In the genomic region with DNA sequence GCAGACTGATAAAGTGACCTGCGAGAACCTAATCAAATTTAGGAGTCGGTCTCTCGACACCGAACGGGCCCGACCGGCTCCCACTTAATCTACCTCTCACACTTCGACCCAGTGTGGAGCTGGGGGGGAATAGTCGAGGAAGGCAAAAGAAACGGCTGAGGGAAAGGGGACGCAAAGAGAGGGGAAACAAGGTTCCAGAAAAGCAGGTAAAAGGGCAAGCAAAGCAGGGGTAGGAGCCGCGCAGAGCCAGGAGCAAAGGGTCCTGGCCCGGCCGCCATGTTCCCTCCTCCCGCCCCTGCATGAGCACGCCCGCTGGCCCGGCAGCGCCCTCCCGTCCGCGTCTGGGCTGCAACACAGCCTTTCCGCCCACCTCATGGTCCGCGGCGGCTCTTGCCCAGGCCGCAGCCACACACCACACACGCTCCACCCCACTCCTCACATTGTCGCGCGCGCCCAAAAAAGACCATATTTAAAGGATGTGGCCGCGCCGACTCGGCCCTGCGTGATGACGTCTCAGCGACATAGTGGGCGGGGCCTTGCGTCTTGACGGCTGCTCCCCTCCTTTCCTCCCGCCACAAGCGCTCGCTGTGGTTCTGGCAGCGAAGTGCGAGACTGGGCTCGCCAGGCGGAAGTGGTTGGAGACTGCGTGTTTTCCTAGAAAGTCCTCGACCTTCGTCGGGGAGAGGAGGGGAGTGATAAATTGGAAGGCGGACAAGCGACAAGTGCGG, we compare ENCODE assay signal across 8 cellular contexts. TPM values are rescaled to one million over a fixed set of nuclear protein-coding genes. Genes with fewer than 3 reads are reported as not detected.
DNase-seq lines count a peak whose midpoint lies in the region; ATAC-seq lines count a peak whose summit lies in the region.

A gene with protein sequence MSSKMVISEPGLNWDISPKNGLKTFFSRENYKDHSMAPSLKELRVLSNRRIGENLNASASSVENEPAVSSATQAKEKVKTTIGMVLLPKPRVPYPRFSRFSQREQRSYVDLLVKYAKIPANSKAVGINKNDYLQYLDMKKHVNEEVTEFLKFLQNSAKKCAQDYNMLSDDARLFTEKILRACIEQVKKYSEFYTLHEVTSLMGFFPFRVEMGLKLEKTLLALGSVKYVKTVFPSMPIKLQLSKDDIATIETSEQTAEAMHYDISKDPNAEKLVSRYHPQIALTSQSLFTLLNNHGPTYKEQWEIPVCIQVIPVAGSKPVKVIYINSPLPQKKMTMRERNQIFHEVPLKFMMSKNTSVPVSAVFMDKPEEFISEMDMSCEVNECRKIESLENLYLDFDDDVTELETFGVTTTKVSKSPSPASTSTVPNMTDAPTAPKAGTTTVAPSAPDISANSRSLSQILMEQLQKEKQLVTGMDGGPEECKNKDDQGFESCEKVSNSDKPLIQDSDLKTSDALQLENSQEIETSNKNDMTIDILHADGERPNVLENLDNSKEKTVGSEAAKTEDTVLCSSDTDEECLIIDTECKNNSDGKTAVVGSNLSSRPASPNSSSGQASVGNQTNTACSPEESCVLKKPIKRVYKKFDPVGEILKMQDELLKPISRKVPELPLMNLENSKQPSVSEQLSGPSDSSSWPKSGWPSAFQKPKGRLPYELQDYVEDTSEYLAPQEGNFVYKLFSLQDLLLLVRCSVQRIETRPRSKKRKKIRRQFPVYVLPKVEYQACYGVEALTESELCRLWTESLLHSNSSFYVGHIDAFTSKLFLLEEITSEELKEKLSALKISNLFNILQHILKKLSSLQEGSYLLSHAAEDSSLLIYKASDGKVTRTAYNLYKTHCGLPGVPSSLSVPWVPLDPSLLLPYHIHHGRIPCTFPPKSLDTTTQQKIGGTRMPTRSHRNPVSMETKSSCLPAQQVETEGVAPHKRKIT (minus strand): TSS at position 510 of the 728 bp plus-strand sequence. CDS start 1,165 bp downstream, outside the sequence.

- peak; percentile 84 for ATAC-seq in GM19351 (IDR thresholded peaks at IDR 0.05; ENCODE audit: unreplicated experiment)
- ATAC-seq in HG03521 (IDR thresholded peaks at IDR 0.05; ENCODE audit: unreplicated experiment), result peak; percentile 89
- ATAC-seq in left lobe of liver, result peak; percentile 92

- peaks cover 29% of the 10 kb centered on the region for H3K4me1 Mint-ChIP-seq in dendritic cell treated with granulocyte-macrophage colony-stimulating factor and Interleukin-4, amounts not matched to agents 40 ng/mL and 50 ng/mL, for 4 days (ENCODE audit: low read depth)

- peak within 1 kb of the TSS; percentile 99 for H3K4me3 Mint-ChIP-seq in dendritic cell treated with granulocyte-macrophage colony-stimulating factor and Interleukin-4, amounts not matched to agents 40 ng/mL and 50 ng/mL, for 4 days

- intact Hi-C loops in dendritic cell treated with granulocyte-macrophage colony-stimulating factor and Interleukin-4, amounts not matched to agents 40 ng/mL and 50 ng/mL, for 4 days (cut with micrococcal nuclease), result loop anchor here (5.0 kb wide), 1 partner anchor 86 kb away; no protein-coding TSS in a partner anchor

- no peaks in the 10 kb centered on the region for H3K9me3 Mint-ChIP-seq in dendritic cell treated with granulocyte-macrophage colony-stimulating factor and Interleukin-4, amounts not matched to agents 40 ng/mL and 50 ng/mL, for 4 days

- H3K27ac Mint-ChIP-seq in dendritic cell treated with granulocyte-macrophage colony-stimulating factor and Interleukin-4, amounts not matched to agents 40 ng/mL and 50 ng/mL, for 4 days, result peak within 1 kb of the TSS; percentile 99

- DNase-seq in C1 segment of cervical spinal cord (lab: John Stamatoyannopoulos, UW) (peak; percentile 65 to 91 (median 88)), NCI-H748 (lab: John Stamatoyannopoulos, UW; ENCODE audit: unreplicated experiment) (peak; percentile 94), left lobe of liver (ENCODE audit: low spot score) (peak; percentile 96)
- peak; percentile 92 to 93 for DNase-seq in activated CD4-positive, alpha-beta T cell treated with anti-CD3 and anti-CD28 coated beads, Interleukin-2, amount 50 U/mL, for 24 hours (ENCODE audit: low read depth in 1 of 2, low spot score in 1 of 2)
- peak; percentile 92 for DNase-seq in stimulated activated CD4-positive, alpha-beta T cell treated with anti-CD3 and anti-CD28 coated beads, Interleukin-2, amount 100 ng/mL, for 4 hours (ENCODE audit: low read depth)

- no peaks in the 10 kb centered on the region for H3K27me3 Mint-ChIP-seq in dendritic cell treated with granulocyte-macrophage colony-stimulating factor and Interleukin-4, amounts not matched to agents 40 ng/mL and 50 ng/mL, for 4 days

- peaks cover 12% of the 10 kb centered on the region for H3K36me3 Mint-ChIP-seq in dendritic cell treated with granulocyte-macrophage colony-stimulating factor and Interleukin-4, amounts not matched to agents 40 ng/mL and 50 ng/mL, for 4 days (ENCODE audit: low read depth)

RNA-seq across cellular contexts. Expression of the gene that starts here (rescaled TPM):
- total RNA-seq in left lobe of liver, result 18.1 TPM

Comparison
In these comparisons a context has a peak if more than half of its experiments do, and no peak if none do; other contexts are left out.
1. Peak in every context shown above with its lines: DNase-seq and ATAC-seq.